2 cellular contexts compared by ENCODE assay signal in the genomic region with DNA sequence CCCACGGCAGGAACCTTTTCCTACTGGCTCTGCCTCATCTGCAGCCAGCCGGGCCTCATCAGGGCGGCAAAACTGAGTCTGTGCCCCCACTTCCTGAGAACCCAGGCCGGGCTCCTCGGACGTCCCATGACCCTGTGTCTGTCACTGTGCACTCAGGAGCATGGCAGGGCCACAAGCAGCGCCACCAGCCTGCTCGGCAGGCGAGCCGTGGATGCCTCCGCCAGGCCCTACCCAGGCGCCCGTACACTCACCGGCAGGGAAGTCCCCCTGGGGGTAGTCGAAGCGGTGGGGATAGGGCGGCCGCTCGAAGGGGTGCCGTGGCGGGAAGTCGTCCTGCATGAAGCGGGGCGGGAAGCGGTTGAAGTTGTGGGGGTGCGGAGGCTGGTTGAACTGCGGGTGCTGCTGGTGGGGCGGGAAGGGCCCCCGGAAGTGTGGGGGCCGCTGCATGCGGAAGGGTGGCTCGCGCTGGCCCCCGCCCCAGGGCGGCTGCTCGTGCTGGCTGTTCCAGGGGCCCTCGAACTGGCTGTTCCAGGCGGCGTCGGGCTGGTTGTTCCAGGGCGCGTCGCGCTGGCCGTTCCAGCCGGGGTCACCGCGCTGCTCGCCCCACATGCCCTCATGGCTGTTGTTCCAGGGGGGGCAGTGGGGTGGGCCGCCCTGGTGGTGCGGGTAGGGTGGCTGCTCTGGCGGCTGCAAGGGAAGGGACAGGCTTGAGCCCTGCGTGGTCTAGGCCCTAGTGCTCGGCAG.
TF ChIP-seq lines count a peak whose summit lies in the region.

No MANE protein-coding gene starts in this region.

TF ChIP-seq in HEK293, 187 proteins besides CTCF, POLR2A, EP300 and RAD21:
- TF ChIP-seq ZNF175 (tag by site-specific recombination; IDR thresholded peaks at IDR 0.05) (no peak), KLF9 (tag by site-specific recombination; IDR thresholded peaks at IDR 0.05; ENCODE audit: low read depth) (peak; percentile 25; the same call in 1 of the 2 replicates), ZNF174 (tag by site-specific recombination; IDR thresholded peaks at IDR 0.05) (no peak), ZNF280D (tag by site-specific recombination; IDR thresholded peaks at IDR 0.05) (no peak), ZNF169 (tag by site-specific recombination; IDR thresholded peaks at IDR 0.05) (no peak), TSHZ1 (tag by site-specific recombination; IDR thresholded peaks at IDR 0.05; ENCODE audit: borderline replicate concordance) (no peak), ZNF555 (tag by site-specific recombination; conservative IDR thresholded peaks at IDR 0.05) (no peak), ZNF341 (tag by site-specific recombination; IDR thresholded peaks at IDR 0.05; ENCODE audit: low read depth) (0 out of 2 replicates have a peak, but pooled peaks have one; percentile 31), ZNF707 (tag by site-specific recombination; IDR thresholded peaks at IDR 0.05) (no peak), ZNF18 (tag by site-specific recombination; IDR thresholded peaks at IDR 0.05) (no peak)

TF ChIP-seq in H1, 55 proteins besides CTCF, POLR2A, EP300 and RAD21:
- TF ChIP-seq GTF2F1 (IDR thresholded peaks at IDR 0.05; ENCODE audit: borderline replicate concordance, low read depth, low read length): no peak
